ENCODE assay signal across 10 cellular contexts in the genomic region with DNA sequence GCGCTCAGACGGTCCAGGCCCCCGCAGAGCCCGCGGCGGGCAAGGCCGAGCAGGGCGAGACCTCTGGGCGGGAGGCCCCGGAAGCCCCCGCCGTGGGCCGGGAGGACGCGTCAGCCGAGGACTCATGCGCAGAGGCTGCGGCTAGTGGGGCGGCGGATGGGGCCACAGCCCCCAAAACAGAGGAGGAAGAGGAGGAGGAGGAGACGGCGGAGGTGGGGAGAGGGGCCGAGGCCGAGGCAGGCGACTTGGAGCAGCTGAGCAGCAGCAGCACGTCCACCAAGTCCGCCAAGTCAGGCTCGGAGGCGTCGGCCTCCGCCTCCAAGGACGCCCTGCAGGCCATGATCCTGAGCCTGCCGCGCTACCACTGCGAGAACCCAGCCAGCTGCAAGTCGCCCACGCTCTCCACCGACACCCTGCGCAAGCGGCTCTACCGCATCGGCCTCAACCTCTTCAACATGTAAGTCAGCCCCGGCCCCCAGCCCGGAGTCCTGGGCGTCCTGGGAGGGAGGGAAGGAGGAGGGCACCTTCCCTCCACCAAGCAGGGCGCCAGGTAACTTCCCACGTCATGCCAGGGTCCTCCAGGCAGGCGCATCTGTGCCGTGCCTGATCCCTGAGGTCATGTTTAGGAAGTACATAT.
DNase-seq lines count a peak whose midpoint lies in the region; ATAC-seq, FAIRE-seq and TF ChIP-seq lines count a peak whose summit lies in the region.
"Had no signal": no experiment of that assay in that cellular context is flagged by ENCODE, and none has a peak within 500 bp of the region (broad histone marks: within the 10 kb centered on the region; RNA-seq: fewer than 3 reads in every experiment).

No MANE protein-coding gene starts in this region.

- TF ChIP-seq CTCF in glutamatergic neuron (IDR thresholded peaks at IDR 0.05; ENCODE audit: partially characterized antibody, unreplicated experiment) (no peak), colonic mucosa (IDR thresholded peaks at IDR 0.05) (no peak)

- peaks cover 7% of the 10 kb centered on the region for H3K36me3 Mint-ChIP-seq in glutamatergic neuron (ENCODE audit: unreplicated experiment)
- H3K36me3 Mint-ChIP-seq: CD4-positive, CD25-positive, alpha-beta regulatory T cell; stimulated activated naive B cell treated with anti-CD40 and anti-IgM and Interleukin-4, amounts not matched to agents 10 μg/mL and 1 μg/mL and 100 μg/mL, for 72 hours had no signal

- H3K4me3 ChIP-seq in rectal smooth muscle tissue (ENCODE audit: low read length) (peak overlapping the region; percentile 35), colonic mucosa (no peak overlapping the region)

- intact Hi-C loops in colonic mucosa (cut with DNase I), result no loop called here

- H3K9ac ChIP-seq in rectal smooth muscle tissue (ENCODE audit: low read length) (no peak overlapping the region), colonic mucosa (ENCODE audit: low read depth in 2 of 2, low read length in 2 of 2) (no peak overlapping the region)

- H3K27ac Mint-ChIP-seq in glutamatergic neuron (ENCODE audit: unreplicated experiment), result peak overlapping the region; percentile 48
- H3K27ac Mint-ChIP-seq: CD4-positive, CD25-positive, alpha-beta regulatory T cell; stimulated activated naive B cell treated with anti-CD40 and anti-IgM and Interleukin-4, amounts not matched to agents 10 μg/mL and 1 μg/mL and 100 μg/mL, for 72 hours had no signal

- H3K36me3 ChIP-seq in rectal smooth muscle tissue (ENCODE audit: control insufficient read depth, insufficient read depth, low read length) (no peaks in the 10 kb centered on the region), colonic mucosa (no peaks in the 10 kb centered on the region)

- no peaks in the 10 kb centered on the region for H3K9me3 ChIP-seq in colonic mucosa

- no peak for ATAC-seq in HG02981 (IDR thresholded peaks at IDR 0.05; ENCODE audit: unreplicated experiment)

- H3K4me3 Mint-ChIP-seq in glutamatergic neuron (ENCODE audit: unreplicated experiment), result no peak overlapping the region
- H3K4me3 Mint-ChIP-seq: stimulated activated naive B cell treated with anti-CD40 and anti-IgM and Interleukin-4, amounts not matched to agents 10 μg/mL and 1 μg/mL and 100 μg/mL, for 72 hours had no signal

- peaks cover 4% of the 10 kb centered on the region for H3K9me3 Mint-ChIP-seq in glutamatergic neuron (ENCODE audit: unreplicated experiment)
- H3K9me3 Mint-ChIP-seq: stimulated activated naive B cell treated with anti-CD40 and anti-IgM and Interleukin-4, amounts not matched to agents 10 μg/mL and 1 μg/mL and 100 μg/mL, for 72 hours had no signal

- no peaks in the 10 kb centered on the region for H3K4me1 ChIP-seq in rectal smooth muscle tissue (ENCODE audit: control insufficient read depth, insufficient read depth, low read length)
- no peaks in the 10 kb centered on the region for H3K4me1 ChIP-seq in colonic mucosa

- H3K27ac ChIP-seq in rectal smooth muscle tissue (ENCODE audit: low read depth, low read length) (no peak overlapping the region), colonic mucosa (no peak overlapping the region)

- H3K27me3 ChIP-seq in rectal smooth muscle tissue (ENCODE audit: control insufficient read depth, insufficient read depth, low read length), result no peaks in the 10 kb centered on the region
- H3K27me3 ChIP-seq in colonic mucosa, result no peaks in the 10 kb centered on the region

- H3K4me1 Mint-ChIP-seq in glutamatergic neuron (ENCODE audit: low read depth, unreplicated experiment), result peaks cover 38% of the 10 kb centered on the region

- H3K27me3 Mint-ChIP-seq in glutamatergic neuron (ENCODE audit: unreplicated experiment), result peaks cover 10% of the 10 kb centered on the region

- DNase-seq in AG08396 (ENCODE audit: low spot score) (peak; percentile 45), glutamatergic neuron (peak; percentile 50), colonic mucosa (no peak), RCC 7860 (ENCODE audit: low spot score) (no peak), NCI-H187 (lab: John Stamatoyannopoulos, UW) (no peak)
- DNase-seq in activated CD8-positive, alpha-beta memory T cell treated with anti-CD3 and anti-CD28 coated beads, Interleukin-2, amount 50 U/mL, for 4 hours, result peak; percentile 45
- DNase-seq: stimulated activated naive B cell treated with anti-CD40 and anti-IgM and Interleukin-4, amounts not matched to agents 10 μg/mL and 1 μg/mL and 100 μg/mL, for 72 hours had no signal

- FAIRE-seq in RCC 7860 (lab: Jason Lieb, UNC), result no peak

Comparison
In these comparisons a context has a peak if more than half of its experiments do, and no peak if none do; other contexts are left out.
1. DNase-seq: peak in AG08396 (single experiment), activated CD8-positive, alpha-beta memory T cell treated with anti-CD3 and anti-CD28 coated beads, Interleukin-2, amount 50 U/mL, for 4 hours (single experiment) and glutamatergic neuron (single experiment); none in colonic mucosa (single experiment), RCC 7860 (single experiment) and NCI-H187 (0 of 2).